ENCODE assay signal across 15 cellular contexts in the genomic region with DNA sequence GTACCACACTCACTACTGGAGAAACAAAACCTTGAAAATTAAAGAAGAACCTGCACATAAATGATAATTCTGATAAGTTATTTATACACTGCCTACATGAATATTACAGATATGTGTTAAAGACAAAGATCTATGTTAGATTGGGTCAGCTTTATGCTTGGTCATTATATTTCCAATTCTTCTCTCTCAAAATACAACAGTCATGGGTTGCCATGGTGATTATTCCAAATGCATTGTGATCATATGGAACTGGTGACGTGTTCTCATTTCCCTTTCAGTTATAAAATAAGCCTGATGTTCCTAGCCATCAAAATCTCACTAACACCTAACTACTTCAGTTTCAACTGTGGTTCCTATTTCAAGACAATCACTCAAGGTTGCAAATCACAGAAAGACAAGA.
"Had no signal": no experiment of that assay in that cellular context is flagged by ENCODE, and none has a peak within 500 bp of the region (broad histone marks: within the 10 kb centered on the region; RNA-seq: fewer than 3 reads in every experiment).

No MANE protein-coding gene starts in this region.

- H3K4me3 Mint-ChIP-seq: stimulated activated naive B cell treated with anti-CD40 and anti-IgM and Interleukin-4, amounts not matched to agents 10 μg/mL and 1 μg/mL and 100 μg/mL, for 72 hours; WTC11 had no signal

- H3K27me3 Mint-ChIP-seq: activated CD4-positive, alpha-beta T cell treated with anti-CD3 and anti-CD28 coated beads, Interleukin-2, amount 10 ng/mL, durations not matched to agents 24 days and 14 days; activated T-helper 17 cell treated with anti-CD3 and anti-CD28 coated beads, Interleukin-2, amount 50 U/mL, for 72 hours; naive thymus-derived CD4-positive, alpha-beta T cell; progenitor cell of endocrine pancreas; stimulated activated naive B cell treated with anti-CD40 and anti-IgM and Interleukin-4, amounts not matched to agents 10 μg/mL and 1 μg/mL and 100 μg/mL, for 72 hours had no signal

- FAIRE-seq: colon, islet of Langerhans had no signal

- H3K27ac ChIP-seq: right atrium auricular region, transverse colon had no signal

- H3K4me3 ChIP-seq: mucosa of descending colon, right atrium auricular region, transverse colon had no signal

- H3K36me3 ChIP-seq: right atrium auricular region, transverse colon had no signal

- H3K27ac Mint-ChIP-seq: activated CD4-positive, alpha-beta T cell treated with anti-CD3 and anti-CD28 coated beads, Interleukin-2, amount 10 ng/mL, durations not matched to agents 24 days and 14 days; activated T-helper 17 cell treated with anti-CD3 and anti-CD28 coated beads, Interleukin-2, amount 50 U/mL, for 72 hours; progenitor cell of endocrine pancreas; stimulated activated naive B cell treated with anti-CD40 and anti-IgM and Interleukin-4, amounts not matched to agents 10 μg/mL and 1 μg/mL and 100 μg/mL, for 72 hours; WTC11 had no signal

- H3K27me3 ChIP-seq: right atrium auricular region, transverse colon had no signal

- H3K9me3 ChIP-seq: mucosa of descending colon, right atrium auricular region, transverse colon had no signal

- H3K9me3 Mint-ChIP-seq: activated CD4-positive, alpha-beta T cell treated with anti-CD3 and anti-CD28 coated beads, Interleukin-2, amount 10 ng/mL, durations not matched to agents 24 days and 14 days; activated T-helper 17 cell treated with anti-CD3 and anti-CD28 coated beads, Interleukin-2, amount 50 U/mL, for 72 hours had no signal

- DNase-seq: activated CD4-positive, alpha-beta T cell treated with anti-CD3 and anti-CD28 coated beads, Interleukin-2, amount 10 ng/mL, durations not matched to agents 24 days and 14 days; activated naive CD4-positive, alpha-beta T cell treated with Interleukin-2 at 50 U/mL for 16 hours; erythroblast; mucosa of descending colon; naive thymus-derived CD4-positive, alpha-beta T cell; stimulated activated CD4-positive, alpha-beta T cell treated with anti-CD3 and anti-CD28 coated beads, Interleukin-2, amount 100 ng/mL, for 48 hours; stimulated activated naive B cell treated with anti-CD40 and anti-IgM and Interleukin-4, amounts not matched to agents 10 μg/mL and 1 μg/mL and 100 μg/mL, for 72 hours; transverse colon had no signal

- ATAC-seq: activated T-helper 17 cell treated with anti-CD3 and anti-CD28 coated beads, Interleukin-2, amount 50 U/mL, for 72 hours; left lobe of liver; mucosa of descending colon; naive thymus-derived CD4-positive, alpha-beta T cell; stimulated activated naive B cell treated with anti-CD40 and anti-IgM and Interleukin-4, amounts not matched to agents 10 μg/mL and 1 μg/mL and 100 μg/mL, for 72 hours; WTC11 had no signal
